In the genomic region with DNA sequence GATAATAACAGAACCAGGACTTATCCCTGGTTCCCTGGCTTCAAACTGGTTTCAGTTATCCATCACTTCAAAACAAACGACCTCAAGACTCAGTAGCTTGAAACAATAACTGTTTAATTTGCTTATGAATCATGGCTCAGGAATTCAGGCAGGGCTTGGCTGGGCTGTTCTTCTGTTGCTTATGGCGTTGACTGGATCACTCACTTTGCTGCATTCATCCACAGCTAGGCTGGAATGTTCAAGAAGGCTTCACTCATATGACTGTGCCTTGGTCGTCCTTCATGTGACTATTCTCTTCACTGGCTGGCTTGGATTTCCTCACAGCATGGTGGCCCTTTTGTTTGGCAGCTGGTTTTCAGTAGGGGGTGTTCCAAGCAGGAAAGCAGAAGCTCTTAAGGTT, we compare ENCODE assay signal across 1 cellular context.
A peak's percentile ranks its signal among the peaks of the same experiment; 100 is the strongest.
TF ChIP-seq lines count a peak whose summit lies in the region.

No MANE protein-coding gene starts in this region.

TF ChIP-seq in HCT116, 20 proteins besides CTCF, POLR2A, EP300 and RAD21 (continued from another document):
- TF ChIP-seq TCF7L2 (IDR thresholded peaks at IDR 0.05; ENCODE audit: borderline replicate concordance, extremely low read depth, insufficient read depth, insufficient read length) = no peak
- TF ChIP-seq, protein P1, sequence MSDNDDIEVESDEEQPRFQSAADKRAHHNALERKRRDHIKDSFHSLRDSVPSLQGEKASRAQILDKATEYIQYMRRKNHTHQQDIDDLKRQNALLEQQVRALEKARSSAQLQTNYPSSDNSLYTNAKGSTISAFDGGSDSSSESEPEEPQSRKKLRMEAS (IDR thresholded peaks at IDR 0.05) = 0 out of 2 replicates have a peak, but pooled peaks have one; percentile 29
- TF ChIP-seq FOSL1 (IDR thresholded peaks at IDR 0.05; ENCODE audit: low read depth) = peak; percentile 77
